9 cellular contexts compared by ENCODE assay signal in the genomic region with DNA sequence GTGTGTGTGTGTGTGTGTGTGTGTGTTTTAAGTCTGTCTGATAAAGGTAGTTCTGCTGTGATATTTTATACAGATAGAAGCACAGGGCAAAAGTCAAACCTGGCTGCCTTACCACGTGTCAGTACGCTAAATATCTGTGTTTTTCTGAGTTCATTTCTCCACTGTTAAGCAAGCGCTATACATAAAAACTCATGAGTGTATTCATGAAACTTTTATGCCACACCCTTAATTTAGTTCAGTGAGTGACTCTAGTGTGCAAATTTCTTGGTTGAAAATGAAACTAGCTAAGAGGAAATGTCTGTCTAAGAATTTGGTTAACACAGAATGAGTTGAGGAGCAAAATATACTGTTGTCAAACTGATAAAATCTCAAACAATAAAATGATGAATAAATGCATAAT. TPM values are rescaled to one million over a fixed set of nuclear protein-coding genes. Genes with fewer than 3 reads are reported as not detected.
A peak's percentile ranks its signal among the peaks of the same experiment; 100 is the strongest.
DNase-seq lines count a peak whose midpoint lies in the region; ATAC-seq, FAIRE-seq and TF ChIP-seq lines count a peak whose summit lies in the region.
"Had no signal": no experiment of that assay in that cellular context is flagged by ENCODE, and none has a peak within 500 bp of the region (broad histone marks: within the 10 kb centered on the region; RNA-seq: fewer than 3 reads in every experiment).

No MANE protein-coding gene starts in this region.

- peaks cover 0 to 6% of the 10 kb centered on the region in 2 donors for H3K36me3 ChIP-seq in kidney (ENCODE audit: control insufficient read depth in 1 of 2, insufficient read depth in 2 of 2, low read length in 2 of 2)
- H3K36me3 ChIP-seq: sigmoid colon had no signal

- WGBS in lower leg skin, 2 donors: 82 to 85% methylated on average over 3 of the region's 3 CpGs

- H3K9me3 ChIP-seq in kidney (ENCODE audit: control insufficient read depth in 1 of 2, low read length in 2 of 2): no peaks in the 10 kb centered on the region
- H3K9me3 ChIP-seq: sigmoid colon had no signal

- no peak for TF ChIP-seq CTCF in kidney (IDR thresholded peaks at IDR 0.05; ENCODE audit: borderline replicate concordance, extremely low read depth, insufficient read depth)
- TF ChIP-seq CTCF in lower leg skin (IDR thresholded peaks at IDR 0.05): no peak

- FAIRE-seq in kidney (lab: Jason Lieb, UNC): peak; percentile 62

- H3K4me3 ChIP-seq in kidney (ENCODE audit: low read length in 2 of 2): no peak overlapping the region
- H3K4me3 ChIP-seq in lower leg skin (ENCODE audit: low read depth, poor library complexity, severe bottlenecking): no peak overlapping the region
- H3K4me3 ChIP-seq: sigmoid colon had no signal

- no peak overlapping the region for H3K9ac ChIP-seq in kidney (ENCODE audit: low read length in 2 of 2)

- H3K4me1 ChIP-seq in kidney (ENCODE audit: control insufficient read depth in 1 of 2, insufficient read depth in 1 of 2, low read depth in 1 of 2, low read length in 2 of 2): peaks cover 0 to 17% of the 10 kb centered on the region in 2 donors
- H3K4me1 ChIP-seq: sigmoid colon had no signal

- H3K27ac ChIP-seq in kidney (ENCODE audit: low read depth in 2 of 2, low read length in 2 of 2): no peak overlapping the region
- H3K27ac ChIP-seq: sigmoid colon had no signal

- intact Hi-C loops in kidney (cut with DNase I): no loop called here
- intact Hi-C loops in lower leg skin (cut with DNase I; ENCODE audit: low total_unique reads): no loop called here

- no peak for TF ChIP-seq POLR2A in lower leg skin (IDR thresholded peaks at IDR 0.05)

- ATAC-seq in GM18502 (IDR thresholded peaks at IDR 0.05; ENCODE audit: poor library complexity, unreplicated experiment): peak; percentile 95
- peak; percentile 86 for ATAC-seq in GM21526 (IDR thresholded peaks at IDR 0.05; ENCODE audit: low FRiP score, unreplicated experiment)
- peak; percentile 95 for ATAC-seq in HG03565 (IDR thresholded peaks at IDR 0.05; ENCODE audit: unreplicated experiment)

- DNase-seq in kidney: no peak
- no peak for DNase-seq in lower leg skin (ENCODE audit: low spot score in 2 of 2)
- no peak for DNase-seq in Kasumi-1 (lab: John Stamatoyannopoulos, UW)
- no peak for DNase-seq in cerebellar nuclear complex (lab: John Stamatoyannopoulos, UW)
- no peak for DNase-seq in NCI-H146 treated with DMSO at 0.1 percent for 48 hours (lab: John Stamatoyannopoulos, UW; ENCODE audit: unreplicated experiment)
- DNase-seq: sigmoid colon had no signal

RNA-seq across cellular contexts. Expression of gene CASP10, which starts 11.2 kb away (rescaled TPM):
- 24.6 TPM for total RNA-seq in kidney
- 4.5 TPM for polyA plus RNA-seq in kidney (ENCODE audit: insufficient read depth, low read depth, low replicate concordance)
- total RNA-seq in lower leg skin: 1 to 10 TPM; 4.0 to 6.3 (median 4.2) TPM
